ENCODE assay signal across 17 cellular contexts in genomic region chr10:112970036-112970435, GRCh38. TPM values are rescaled to one million over a fixed set of nuclear protein-coding genes. Genes with fewer than 3 reads are reported as not detected.
A peak's percentile ranks its signal among the peaks of the same experiment; 100 is the strongest.
DNase-seq lines count a peak whose midpoint lies in the region; ATAC-seq and TF ChIP-seq lines count a peak whose summit lies in the region.
"Had no signal": no experiment of that assay in that cellular context is flagged by ENCODE, and none has a peak within 500 bp of the region (broad histone marks: within the 10 kb centered on the region; RNA-seq: fewer than 3 reads in every experiment).

No MANE protein-coding gene starts in this region.

- H3K4me1 Mint-ChIP-seq in Caco-2 (ENCODE audit: low read depth, unreplicated experiment) (peaks cover 40% of the 10 kb centered on the region), nephron progenitor cell (peaks cover 28% of the 10 kb centered on the region)

- CTCF ChIA-PET in Caco-2 (lab: Charles Lee), result interaction anchor here (1.1 kb wide), 1 partner anchor 15 kb away, joined by 3 read pairs; no protein-coding TSS in a partner anchor

- ATAC-seq in body of pancreas, result no peak

- H3K27me3 Mint-ChIP-seq in Caco-2 (ENCODE audit: insufficient read depth, unreplicated experiment) (no peaks in the 10 kb centered on the region), nephron progenitor cell (ENCODE audit: low read depth, poor library complexity) (no peaks in the 10 kb centered on the region)

- in situ Hi-C loops in astrocyte of the spinal cord (cut with HindIII; ENCODE audit: low sequenced_read_pairs), result no loop called here

- H3K27ac ChIP-seq in body of pancreas, result no peak overlapping the region
- H3K27ac ChIP-seq: BLaER1 treated with 17β-estradiol and CSF1 and Interleukin-3, amounts not matched to agents 10 nM and 100 nM; SJSA1 had no signal

- intact Hi-C loops in Caco-2 (cut with micrococcal nuclease; ENCODE audit: unreplicated experiment), result no loop called here
- intact Hi-C loops in body of pancreas (cut with DNase I), result no loop called here

- H3K9me3 Mint-ChIP-seq in Caco-2 (ENCODE audit: unreplicated experiment) (peaks cover 9% of the 10 kb centered on the region), nephron progenitor cell (peaks cover 5% of the 10 kb centered on the region)

- H3K36me3 Mint-ChIP-seq in Caco-2 (ENCODE audit: insufficient read depth, unreplicated experiment), result peaks cover 83% of the 10 kb centered on the region
- H3K36me3 Mint-ChIP-seq in nephron progenitor cell (ENCODE audit: low read depth), result peaks cover 84% of the 10 kb centered on the region

- H3K36me3 ChIP-seq in Caco-2 (ENCODE audit: control insufficient read depth, insufficient read depth, low read length) (peaks cover 8% of the 10 kb centered on the region), body of pancreas (replicated peaks in 1 of 2; ENCODE audit: insufficient read depth in 1 of 2, low read depth in 2 of 2) (no peaks in the 10 kb centered on the region)

- POLR2A ChIA-PET in Caco-2 (lab: Charles Lee), result interaction anchor here (0.6 kb wide), 1 partner anchor 17 kb away, joined by 3 read pairs; no protein-coding TSS in a partner anchor

- H3K4me1 ChIP-seq in Caco-2 (peaks cover 34% of the 10 kb centered on the region), body of pancreas (no peaks in the 10 kb centered on the region)
- H3K4me1 ChIP-seq: BLaER1 treated with 17β-estradiol and CSF1 and Interleukin-3, amounts not matched to agents 10 nM and 100 nM had no signal

- 76 to 77% methylated on average over 4 of the region's 4 CpGs for WGBS in body of pancreas, 2 donors

- no peak overlapping the region for H3K4me3 Mint-ChIP-seq in Caco-2 (ENCODE audit: unreplicated experiment)
- H3K4me3 Mint-ChIP-seq in nephron progenitor cell, result no peak overlapping the region

- TF ChIP-seq POLR2A in body of pancreas (IDR thresholded peaks at IDR 0.05), result no peak

- H3K4me3 ChIP-seq in Caco-2 (ENCODE audit: low read depth, low read length), result no peak overlapping the region
- H3K4me3 ChIP-seq in astrocyte of the spinal cord (ENCODE audit: low read depth, low read length), result no peak overlapping the region
- H3K4me3 ChIP-seq in foreskin fibroblast (ENCODE audit: low read depth in 1 of 2, low read length in 2 of 2), result no peak overlapping the region
- H3K4me3 ChIP-seq in body of pancreas, result no peak overlapping the region
- H3K4me3 ChIP-seq: BLaER1 treated with 17β-estradiol and CSF1 and Interleukin-3, amounts not matched to agents 10 nM and 100 nM; MG63; SJSA1 had no signal

- BruUV-seq in Caco-2 (replicated peaks; lab: Mats Ljungman, UMichigan), result no TSS peak

- DNase-seq in NCI-H146 (lab: John Stamatoyannopoulos, UW) (peak; percentile 34), NCI-H146 treated with DMSO at 0.1 percent for 48 hours (lab: John Stamatoyannopoulos, UW; ENCODE audit: unreplicated experiment) (no peak), Caco-2 (no peak), astrocyte of the spinal cord (ENCODE audit: low read depth, low spot score) (peak; percentile 63), nephron progenitor cell (no peak), foreskin fibroblast (no peak), GM03348 (ENCODE audit: low spot score) (no peak), body of pancreas (no peak)
- DNase-seq: 8988T, DMS 273 treated with DMSO at 0.1 percent for 48 hours, EL, MG63, NCI-H1092 treated with DMSO at 0.1 percent for 48 hours, NCI-H2029 treated with DMSO at 0.1 percent for 48 hours, NCI-H226 had no signal

- H3K9me3 ChIP-seq in Caco-2 (no peaks in the 10 kb centered on the region), body of pancreas (no peaks in the 10 kb centered on the region)
- H3K9me3 ChIP-seq: MG63, SJSA1 had no signal

- no peak for TF ChIP-seq CTCF in Caco-2 (IDR thresholded peaks at IDR 0.05; ENCODE audit: insufficient read depth in 1 of 2, low read depth in 1 of 2, low read length in 1 of 2, severe bottlenecking in 1 of 2, unreplicated experiment in 1 of 2)
- TF ChIP-seq CTCF in astrocyte of the spinal cord (IDR thresholded peaks at IDR 0.05; ENCODE audit: low read depth, low read length), result no peak
- no peak for TF ChIP-seq CTCF in nephron progenitor cell (IDR thresholded peaks at IDR 0.05)
- no peak for TF ChIP-seq CTCF in foreskin fibroblast (IDR thresholded peaks at IDR 0.05; ENCODE audit: low read depth, low read length)
- TF ChIP-seq CTCF in body of pancreas (IDR thresholded peaks at IDR 0.05), result no peak

- H3K27me3 ChIP-seq in Caco-2 (replicated peaks; ENCODE audit: control insufficient read depth, insufficient read depth, low read length) (no peaks in the 10 kb centered on the region), body of pancreas (no peaks in the 10 kb centered on the region)
- H3K27me3 ChIP-seq: BLaER1 treated with 17β-estradiol and CSF1 and Interleukin-3, amounts not matched to agents 10 nM and 100 nM; MG63; SJSA1 had no signal

- peak overlapping the region; percentile 45 for H3K27ac Mint-ChIP-seq in Caco-2 (ENCODE audit: unreplicated experiment)
- peak overlapping the region; percentile 69 for H3K27ac Mint-ChIP-seq in nephron progenitor cell

RNA-seq across cellular contexts. Expression of gene TCF7L2, which starts 20.0 kb away (rescaled TPM):
- total RNA-seq in Caco-2 (2022), result 45.4 and 50.9 TPM in 2 replicates
- total RNA-seq in body of pancreas, result 10 to 100 TPM in 1 of 2 donors, 1 to 10 TPM in 1; 9.1 to 25.7 TPM

Comparison
In these comparisons a context has a peak if more than half of its experiments do, and no peak if none do; other contexts are left out.
1. DNase-seq: peak in NCI-H146 (single experiment) and astrocyte of the spinal cord (single experiment); none in NCI-H146 treated with DMSO at 0.1 percent for 48 hours (single experiment), Caco-2 (0 of 2), nephron progenitor cell (single experiment), foreskin fibroblast (0 of 2), GM03348 (single experiment) and body of pancreas (0 of 4).